8 cellular contexts compared by ENCODE assay signal in genomic region chrX:119880552-119881437, GRCh38. TPM values are rescaled to one million over a fixed set of nuclear protein-coding genes. Genes with fewer than 3 reads are reported as not detected.
DNase-seq lines count a peak whose midpoint lies in the region; ATAC-seq and FAIRE-seq lines count a peak whose summit lies in the region.

No MANE protein-coding gene starts in this region.

- intact Hi-C loops in left cardiac atrium (cut with DNase I): no loop called here

- H3K4me3 ChIP-seq in small intestine (ENCODE audit: low read depth in 1 of 2, low read length in 2 of 2): no peak overlapping the region

- no peaks in the 10 kb centered on the region for H3K36me3 ChIP-seq in small intestine (ENCODE audit: control insufficient read depth in 2 of 2, insufficient read depth in 2 of 2, low read length in 2 of 2)

- H3K27ac Mint-ChIP-seq in activated naive CD4-positive, alpha-beta T cell treated with anti-CD3 and anti-CD28 coated beads, Interleukin-2, amount 50 U/mL, for 72 hours: peak overlapping the region; percentile 73 to 75

- H3K4me1 ChIP-seq in small intestine (ENCODE audit: control insufficient read depth in 2 of 2, insufficient read depth in 1 of 2, low read depth in 1 of 2, low read length in 1 of 2): no peaks in the 10 kb centered on the region

- H3K9me3 ChIP-seq in small intestine (ENCODE audit: control insufficient read depth, low read depth): no peaks in the 10 kb centered on the region

- H3K36me3 Mint-ChIP-seq in activated naive CD4-positive, alpha-beta T cell treated with anti-CD3 and anti-CD28 coated beads, Interleukin-2, amount 50 U/mL, for 72 hours: no peaks in the 10 kb centered on the region

- no peaks in the 10 kb centered on the region for H3K27me3 ChIP-seq in small intestine (ENCODE audit: control insufficient read depth in 2 of 2, insufficient read depth in 2 of 2, low read length in 2 of 2)

- DNase-seq in DMS114 treated with DMSO at 0.1 percent for 48 hours (lab: John Stamatoyannopoulos, UW; ENCODE audit: unreplicated experiment) (peak; percentile 13), OCI-M1 (lab: John Stamatoyannopoulos, UW) (peak; percentile 70), left cardiac atrium (no peak), small intestine (peak; percentile 55), DMS79 (lab: John Stamatoyannopoulos, UW) (no peak)
- no peak for DNase-seq in activated naive CD4-positive, alpha-beta T cell treated with anti-CD3 and anti-CD28 coated beads, Interleukin-2, amount 50 U/mL, for 72 hours (ENCODE audit: low spot score in 2 of 2)

- FAIRE-seq in small intestine (lab: Jason Lieb, UNC): no peak

- no peaks in the 10 kb centered on the region for H3K9me3 Mint-ChIP-seq in activated naive CD4-positive, alpha-beta T cell treated with anti-CD3 and anti-CD28 coated beads, Interleukin-2, amount 50 U/mL, for 72 hours

- H3K27ac ChIP-seq in small intestine (ENCODE audit: low read depth in 1 of 2, low read length in 1 of 2): no peak overlapping the region

- WGBS in small intestine, 3 donors: 55 to 68% (median 55%) methylated on average over 9 to 11 of the region's 11 CpGs

- peak; percentile 67 for ATAC-seq in GM19043 (IDR thresholded peaks at IDR 0.05; ENCODE audit: low read depth, unreplicated experiment)
- ATAC-seq in HG03439 (IDR thresholded peaks at IDR 0.05; ENCODE audit: unreplicated experiment): peak; percentile 67
- ATAC-seq in activated naive CD4-positive, alpha-beta T cell treated with anti-CD3 and anti-CD28 coated beads, Interleukin-2, amount 50 U/mL, for 72 hours: peak; percentile 80 to 84
- ATAC-seq in left cardiac atrium: peak; percentile 57 to 82

RNA-seq across cellular contexts. Expression of gene NDUFA1, which starts 9.2 kb away (rescaled TPM):
- 100 to 1,000 TPM in 1 of 2 donors, 10 to 100 TPM in 1; 67.6 to 111 TPM for total RNA-seq in activated naive CD4-positive, alpha-beta T cell treated with anti-CD3 and anti-CD28 coated beads, Interleukin-2, amount 50 U/mL, for 72 hours
- 100 to 1,000 TPM; 382 to 451 TPM for total RNA-seq in left cardiac atrium
- polyA plus RNA-seq in small intestine: 100 to 1,000 TPM; 175 to 420 (median 292) TPM

RNA-seq across cellular contexts. Expression of gene RNF113A, which starts 9.3 kb away (rescaled TPM):
- 10 to 100 TPM; 20.1 to 34.3 TPM for total RNA-seq in activated naive CD4-positive, alpha-beta T cell treated with anti-CD3 and anti-CD28 coated beads, Interleukin-2, amount 50 U/mL, for 72 hours
- 10 to 100 TPM in 1 of 2 donors, 1 to 10 TPM in 1; 8.9 to 10.9 TPM for total RNA-seq in left cardiac atrium
- polyA plus RNA-seq in small intestine: 10 to 100 TPM; 17.5 to 27.5 (median 23.2) TPM

RNA-seq across cellular contexts. Expression of gene AKAP14, which starts 14.9 kb away (rescaled TPM):
- under 1 TPM in 1 of 2 donors, not detected in 1; 0.66 TPM for total RNA-seq in activated naive CD4-positive, alpha-beta T cell treated with anti-CD3 and anti-CD28 coated beads, Interleukin-2, amount 50 U/mL, for 72 hours
- total RNA-seq in left cardiac atrium: not detected
- polyA plus RNA-seq in small intestine: under 1 TPM in 1 of 3 donors, not detected in 2; 0.37 TPM

RNA-seq across cellular contexts. Expression of gene UPF3B, which starts 28.0 kb away (rescaled TPM):
- 10 to 100 TPM; 17.5 to 28.9 TPM for total RNA-seq in activated naive CD4-positive, alpha-beta T cell treated with anti-CD3 and anti-CD28 coated beads, Interleukin-2, amount 50 U/mL, for 72 hours
- total RNA-seq in left cardiac atrium: 1 to 10 TPM; 3.6 to 3.9 TPM
- 10 to 100 TPM; 13.0 to 22.1 (median 16.2) TPM for polyA plus RNA-seq in small intestine

Comparison
In these comparisons a context has a peak if more than half of its experiments do, and no peak if none do; other contexts are left out.
1. DNase-seq: peak in DMS114 treated with DMSO at 0.1 percent for 48 hours (single experiment), OCI-M1 (single experiment) and small intestine (single experiment); none in activated naive CD4-positive, alpha-beta T cell treated with anti-CD3 and anti-CD28 coated beads, Interleukin-2, amount 50 U/mL, for 72 hours (0 of 2), left cardiac atrium (single experiment) and DMS79 (single experiment).
2. Peak in every context shown above with its lines, with median percentiles within 50 percentile points of each other: ATAC-seq.